ENCODE assay signal across 7 cellular contexts in the genomic region with DNA sequence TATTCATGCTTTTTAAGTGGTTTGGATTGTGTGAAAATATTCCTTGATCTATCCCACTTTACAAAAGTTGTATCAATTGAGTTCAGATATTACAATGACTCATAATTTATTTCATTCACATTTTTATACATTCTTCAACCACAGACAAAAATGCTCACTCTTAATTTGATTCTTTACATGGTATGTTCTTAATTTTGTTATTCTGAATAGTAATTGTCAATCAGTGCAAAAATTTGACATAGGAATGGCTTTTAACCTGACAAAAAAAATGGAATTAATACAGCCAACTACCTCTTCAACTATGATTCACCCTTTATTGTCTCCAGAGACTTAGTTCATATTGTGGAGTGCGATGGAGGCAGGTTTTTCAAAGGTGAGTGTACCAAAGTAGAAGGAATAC.
"Had no signal": no experiment of that assay in that cellular context is flagged by ENCODE, and none has a peak within 500 bp of the region (broad histone marks: within the 10 kb centered on the region; RNA-seq: fewer than 3 reads in every experiment).

No MANE protein-coding gene starts in this region.

- H3K4me3 ChIP-seq: GM12878 had no signal

- DNase-seq: GDM1, GF-D8 had no signal

- FAIRE-seq: GM12878, GM12891, GM12892, GM18507, GM19239 had no signal

- ATAC-seq: GM12878 had no signal
